In the genomic region with DNA sequence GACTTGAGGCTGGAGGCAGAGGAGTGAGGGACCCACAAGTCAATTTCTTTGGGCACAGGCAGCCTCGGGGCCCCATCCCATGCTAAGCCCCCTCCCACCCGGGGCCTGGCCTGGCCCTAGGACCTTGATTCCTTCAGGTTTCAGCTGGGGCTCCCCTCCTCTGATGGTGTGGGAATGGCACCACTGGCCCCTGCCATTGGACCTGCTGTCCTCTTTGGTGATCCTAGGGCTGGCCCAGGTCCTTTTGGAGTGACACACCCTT, we compare ENCODE assay signal across 18 cellular contexts. TPM values are rescaled to one million over a fixed set of nuclear protein-coding genes. Genes with fewer than 3 reads are reported as not detected.
DNase-seq lines count a peak whose midpoint lies in the region; ATAC-seq, FAIRE-seq and TF ChIP-seq lines count a peak whose summit lies in the region.
"Had no signal": no experiment of that assay in that cellular context is flagged by ENCODE, and none has a peak within 500 bp of the region (broad histone marks: within the 10 kb centered on the region; RNA-seq: fewer than 3 reads in every experiment).

No MANE protein-coding gene starts in this region.

- H3K36me3 ChIP-seq in BLaER1 (peaks cover 71% of the 10 kb centered on the region), kidney (ENCODE audit: control insufficient read depth in 1 of 2, insufficient read depth in 2 of 2, low read length in 2 of 2) (no peaks in the 10 kb centered on the region)

- H3K36me3 Mint-ChIP-seq in IgD-negative memory B cell (peaks cover 11% of the 10 kb centered on the region), glutamatergic neuron (ENCODE audit: unreplicated experiment) (no peaks in the 10 kb centered on the region)
- peaks cover 39% of the 10 kb centered on the region for H3K36me3 Mint-ChIP-seq in stimulated activated memory B cell treated with anti-CD40 and anti-IgM and Interleukin-4, amounts not matched to agents 10 μg/mL and 1 μg/mL and 100 μg/mL, for 72 hours

- H3K4me3 ChIP-seq in BLaER1 = peak overlapping the region; percentile 54
- H3K4me3 ChIP-seq in kidney (ENCODE audit: low read length in 2 of 2) = no peak overlapping the region
- H3K4me3 ChIP-seq: GM23338 had no signal

- H3K4me1 ChIP-seq in BLaER1 (peaks cover 100% of the 10 kb centered on the region), kidney (ENCODE audit: control insufficient read depth in 1 of 2, insufficient read depth in 1 of 2, low read depth in 1 of 2, low read length in 2 of 2) (peaks cover 23% of the 10 kb centered on the region in 2 donors)

- H3K9me3 ChIP-seq in BLaER1 (no peaks in the 10 kb centered on the region), kidney (ENCODE audit: control insufficient read depth in 1 of 2, low read length in 2 of 2) (no peaks in the 10 kb centered on the region)

- TF ChIP-seq CTCF in kidney (IDR thresholded peaks at IDR 0.05; ENCODE audit: borderline replicate concordance, extremely low read depth, insufficient read depth) = no peak
- no peak for TF ChIP-seq CTCF in glutamatergic neuron (IDR thresholded peaks at IDR 0.05; ENCODE audit: partially characterized antibody, unreplicated experiment)

- peak overlapping the region; percentile 88 for H3K27ac ChIP-seq in BLaER1
- no peak overlapping the region for H3K27ac ChIP-seq in kidney (ENCODE audit: low read depth in 2 of 2, low read length in 2 of 2)

- H3K4me1 Mint-ChIP-seq in IgD-negative memory B cell (peaks cover 32 to 56% (median 46%) of the 10 kb centered on the region in 3 donors), glutamatergic neuron (ENCODE audit: low read depth, unreplicated experiment) (peaks cover 39% of the 10 kb centered on the region)
- peaks cover 77% of the 10 kb centered on the region for H3K4me1 Mint-ChIP-seq in stimulated activated memory B cell treated with anti-CD40 and anti-IgM and Interleukin-4, amounts not matched to agents 10 μg/mL and 1 μg/mL and 100 μg/mL, for 72 hours

- no peak for FAIRE-seq in kidney (lab: Jason Lieb, UNC)
- FAIRE-seq: A204.1 had no signal

- intact Hi-C loops in kidney (cut with DNase I) = no loop called here

- peak overlapping the region; percentile 99 for H3K4me2 ChIP-seq in BLaER1
- H3K4me2 ChIP-seq: GM23338 had no signal

- no peaks in the 10 kb centered on the region for H3K27me3 Mint-ChIP-seq in IgD-negative memory B cell
- H3K27me3 Mint-ChIP-seq in stimulated activated memory B cell treated with anti-CD40 and anti-IgM and Interleukin-4, amounts not matched to agents 10 μg/mL and 1 μg/mL and 100 μg/mL, for 72 hours = no peaks in the 10 kb centered on the region
- peaks cover 5% of the 10 kb centered on the region for H3K27me3 Mint-ChIP-seq in glutamatergic neuron (ENCODE audit: unreplicated experiment)

- no peaks in the 10 kb centered on the region for H3K27me3 ChIP-seq in BLaER1

- H3K27ac Mint-ChIP-seq in IgD-negative memory B cell = peak overlapping the region; percentile 47 to 61 (median 59)
- peak overlapping the region; percentile 64 for H3K27ac Mint-ChIP-seq in stimulated activated memory B cell treated with anti-CD40 and anti-IgM and Interleukin-4, amounts not matched to agents 10 μg/mL and 1 μg/mL and 100 μg/mL, for 72 hours
- H3K27ac Mint-ChIP-seq in glutamatergic neuron (ENCODE audit: unreplicated experiment) = no peak overlapping the region
- H3K27ac Mint-ChIP-seq: GM23338 had no signal

- H4K20me1 ChIP-seq in BLaER1 = peaks cover 63% of the 10 kb centered on the region

- no peaks in the 10 kb centered on the region for H3K9me3 Mint-ChIP-seq in IgD-negative memory B cell
- H3K9me3 Mint-ChIP-seq in stimulated activated memory B cell treated with anti-CD40 and anti-IgM and Interleukin-4, amounts not matched to agents 10 μg/mL and 1 μg/mL and 100 μg/mL, for 72 hours = no peaks in the 10 kb centered on the region
- H3K9me3 Mint-ChIP-seq in glutamatergic neuron (ENCODE audit: unreplicated experiment) = peaks cover 5% of the 10 kb centered on the region
- H3K9me3 Mint-ChIP-seq: GM23338 had no signal

- no peak for ATAC-seq in stimulated activated memory B cell treated with anti-CD40 and anti-IgM and Interleukin-4, amounts not matched to agents 10 μg/mL and 1 μg/mL and 100 μg/mL, for 72 hours
- no peak for ATAC-seq in GM18907 (IDR thresholded peaks at IDR 0.05; ENCODE audit: unreplicated experiment)
- ATAC-seq: HCT116 had no signal

- no peak overlapping the region for H3K4me3 Mint-ChIP-seq in IgD-negative memory B cell
- H3K4me3 Mint-ChIP-seq in stimulated activated memory B cell treated with anti-CD40 and anti-IgM and Interleukin-4, amounts not matched to agents 10 μg/mL and 1 μg/mL and 100 μg/mL, for 72 hours = no peak overlapping the region
- no peak overlapping the region for H3K4me3 Mint-ChIP-seq in glutamatergic neuron (ENCODE audit: unreplicated experiment)
- H3K4me3 Mint-ChIP-seq: GM23338 had no signal

- H3K9ac ChIP-seq in BLaER1 (peak overlapping the region; percentile 75), kidney (ENCODE audit: low read length in 2 of 2) (no peak overlapping the region)

- DNase-seq in kidney (peak; percentile 77), NCI-H748 treated with DMSO at 0.1 percent for 48 hours (lab: John Stamatoyannopoulos, UW) (no peak), glutamatergic neuron (no peak)
- DNase-seq: COR-L47, DMS 273 treated with DMSO at 0.1 percent for 48 hours, DND-41, KBM-7, MV-4-11, NCI-H1694 treated with DMSO at 0.1 percent for 48 hours, NCI-H510A treated with DMSO at 0.1 percent for 48 hours, RPMI8226 had no signal

RNA-seq across cellular contexts. Expression of a gene that starts 10.5 kb away (rescaled TPM):
- polyA plus RNA-seq in IgD-negative memory B cell (55.8 TPM), kidney (ENCODE audit: insufficient read depth, low read depth, low replicate concordance) (88.0 TPM)
- total RNA-seq in kidney (183 TPM), glutamatergic neuron (ENCODE audit: unreplicated experiment) (76.2 TPM)
